ENCODE assay signal across 8 cellular contexts in the genomic region with DNA sequence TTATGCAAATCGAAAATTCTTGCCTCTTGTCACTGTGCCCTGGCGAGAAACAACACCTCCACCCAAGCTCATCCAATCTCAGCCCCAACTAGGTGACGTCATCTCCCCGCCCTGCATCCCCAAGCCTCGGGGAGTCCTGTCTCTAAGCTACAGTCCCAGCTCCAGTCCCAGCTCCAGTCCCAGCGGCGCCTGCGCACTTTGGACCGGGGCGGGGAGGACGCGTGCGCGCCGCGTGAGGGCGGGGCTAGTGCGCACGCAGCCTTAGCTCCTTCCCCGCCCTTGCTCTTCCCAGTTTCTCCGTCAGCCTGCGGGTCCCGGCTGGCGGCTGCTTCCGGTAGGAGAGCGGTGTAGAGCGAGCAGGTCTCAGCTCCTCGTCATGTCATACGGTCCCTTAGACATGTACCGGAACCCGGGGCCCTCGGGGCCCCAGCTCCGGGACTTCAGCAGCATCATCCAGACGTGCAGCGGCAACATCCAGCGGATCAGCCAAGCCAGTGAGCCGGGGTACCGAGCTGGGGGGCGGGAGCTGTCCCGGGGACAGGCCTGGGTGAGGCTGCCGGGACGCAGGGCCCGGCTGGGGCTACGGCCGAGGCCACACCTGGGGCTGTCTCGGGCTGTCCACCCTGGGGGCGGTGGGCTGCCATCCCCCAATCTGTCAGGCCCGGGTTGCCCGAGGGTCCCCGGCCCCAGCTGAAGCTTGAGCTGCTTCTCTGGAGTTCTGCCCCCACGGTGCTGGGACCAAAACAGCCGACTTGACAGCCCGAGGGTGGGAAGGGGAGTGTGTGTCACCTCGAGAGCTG. TPM values are rescaled to one million over a fixed set of nuclear protein-coding genes. Genes with fewer than 3 reads are reported as not detected.
DNase-seq lines count a peak whose midpoint lies in the region; ATAC-seq and TF ChIP-seq lines count a peak whose summit lies in the region.

A gene (plus strand): TSS at position 288 of the 800 bp plus-strand sequence. CDS start 89 bp downstream, at position 377.

- H3K27ac Mint-ChIP-seq in nephron progenitor cell = peak within 1 kb of the TSS; percentile 82
- H3K27ac Mint-ChIP-seq in stimulated activated naive CD8-positive, alpha-beta T cell treated with anti-CD3 and anti-CD28 coated beads, Interleukin-15, amount 100 ng/mL, for 72 hours = peak within 1 kb of the TSS; percentile 97 to 98

- H3K4me1 ChIP-seq in ES-I3 (ENCODE audit: insufficient read depth, low read length) (peaks cover 9% of the 10 kb centered on the region; the same call in 1 of the 2 replicates), HAP-1 (no peaks in the 10 kb centered on the region), MM.1S (ENCODE audit: low read length) (peaks cover 3% of the 10 kb centered on the region)

- no peaks in the 10 kb centered on the region for H3K9me3 Mint-ChIP-seq in nephron progenitor cell
- no peaks in the 10 kb centered on the region for H3K9me3 Mint-ChIP-seq in stimulated activated naive CD8-positive, alpha-beta T cell treated with anti-CD3 and anti-CD28 coated beads, Interleukin-15, amount 100 ng/mL, for 72 hours

- peak within 1 kb of the TSS; percentile 42; the same call in 1 of the 2 replicates for H3K27ac ChIP-seq in MM.1S (ENCODE audit: low read length)

- no peaks in the 10 kb centered on the region for H3K36me3 Mint-ChIP-seq in nephron progenitor cell (ENCODE audit: low read depth)

- no peaks in the 10 kb centered on the region for H3F3A ChIP-seq in MM.1S (ENCODE audit: insufficient read depth, low read length)

- peaks cover 13% of the 10 kb centered on the region for H3K4me1 Mint-ChIP-seq in nephron progenitor cell
- peaks cover 22% of the 10 kb centered on the region for H3K4me1 Mint-ChIP-seq in stimulated activated naive CD8-positive, alpha-beta T cell treated with anti-CD3 and anti-CD28 coated beads, Interleukin-15, amount 100 ng/mL, for 72 hours

- peak within 1 kb of the TSS; percentile 92 for H3K4me3 Mint-ChIP-seq in nephron progenitor cell
- peak within 1 kb of the TSS; percentile 90 to 96 for H3K4me3 Mint-ChIP-seq in stimulated activated naive CD8-positive, alpha-beta T cell treated with anti-CD3 and anti-CD28 coated beads, Interleukin-15, amount 100 ng/mL, for 72 hours

- in situ Hi-C loops in HAP-1 (cut with MboI; ENCODE audit: low sequenced_read_pairs) = no loop called here

- H3K36me3 ChIP-seq in ES-I3 (ENCODE audit: insufficient read depth, low read length) (no peaks in the 10 kb centered on the region), HAP-1 (replicated peaks) (no peaks in the 10 kb centered on the region; the same call in 1 of the 2 replicates), MM.1S (replicated peaks; ENCODE audit: insufficient read depth, low read length) (no peaks in the 10 kb centered on the region)

- peak; percentile 98 for ATAC-seq in stimulated activated naive CD8-positive, alpha-beta T cell treated with anti-CD3 and anti-CD28 coated beads, Interleukin-15, amount 100 ng/mL, for 72 hours

- peak within 1 kb of the TSS; percentile 86 for H3K4me2 ChIP-seq in MM.1S (ENCODE audit: low read depth, low read length)

- H2AFZ ChIP-seq in MM.1S (ENCODE audit: low read length) = peak within 1 kb of the TSS; percentile 80

- H3K27me3 ChIP-seq in HAP-1 (ENCODE audit: low read depth) (no peaks in the 10 kb centered on the region), MM.1S (replicated peaks; ENCODE audit: insufficient read depth, low read length) (no peaks in the 10 kb centered on the region)

- H3K9ac ChIP-seq in ES-I3 (ENCODE audit: low read depth, low read length) (peak within 1 kb of the TSS; percentile 93), MM.1S (ENCODE audit: low read length) (peak within 1 kb of the TSS; percentile 78)

- TF ChIP-seq CTCF in MM.1S (IDR thresholded peaks at IDR 0.05; ENCODE audit: low read length) (no peak), fibroblast of the aortic adventitia (IDR thresholded peaks at IDR 0.05; ENCODE audit: insufficient read depth, low read length) (no peak), nephron progenitor cell (IDR thresholded peaks at IDR 0.05) (no peak)

- H3K9me3 ChIP-seq in ES-I3 (ENCODE audit: control insufficient read depth, insufficient read depth, low read length) (no peaks in the 10 kb centered on the region), HAP-1 (no peaks in the 10 kb centered on the region), MM.1S (replicated peaks; ENCODE audit: insufficient read depth, low read length) (no peaks in the 10 kb centered on the region)

- DNase-seq in HAP-1 (ENCODE audit: low spot score in 2 of 2) (peak; percentile 99), MM.1S (peak; percentile 99), SIG-M5 (lab: John Stamatoyannopoulos, UW) (peak; percentile 68), activated gamma-delta T cell (lab: John Stamatoyannopoulos, UW) (peak; percentile 95), fibroblast of the aortic adventitia (ENCODE audit: low read depth) (peak; percentile 100), nephron progenitor cell (peak; percentile 98)
- peak; percentile 98 to 100 for DNase-seq in stimulated activated naive CD8-positive, alpha-beta T cell treated with anti-CD3 and anti-CD28 coated beads, Interleukin-15, amount 100 ng/mL, for 72 hours

- peak within 1 kb of the TSS; percentile 93 for H3K4me3 ChIP-seq in HAP-1
- H3K4me3 ChIP-seq in MM.1S (ENCODE audit: low read length) = peak within 1 kb of the TSS; percentile 75
- H3K4me3 ChIP-seq in fibroblast of the aortic adventitia (ENCODE audit: low read depth, low read length) = peak within 1 kb of the TSS; percentile 94

- H3K27me3 Mint-ChIP-seq in nephron progenitor cell (ENCODE audit: low read depth, poor library complexity) = peaks cover 4% of the 10 kb centered on the region
- no peaks in the 10 kb centered on the region for H3K27me3 Mint-ChIP-seq in stimulated activated naive CD8-positive, alpha-beta T cell treated with anti-CD3 and anti-CD28 coated beads, Interleukin-15, amount 100 ng/mL, for 72 hours

- H4K20me1 ChIP-seq in MM.1S (ENCODE audit: insufficient read depth, low read length) = no peaks in the 10 kb centered on the region

- H3K9me2 ChIP-seq in MM.1S (replicated peaks; ENCODE audit: insufficient read depth, low read length) = no peaks in the 10 kb centered on the region

- peaks cover 41% of the 10 kb centered on the region for H3K79me2 ChIP-seq in MM.1S (ENCODE audit: low read length)

RNA-seq across cellular contexts. Expression of the gene that starts here (rescaled TPM):
- total RNA-seq in fibroblast of the aortic adventitia (ENCODE audit: low replicate concordance) = 57.6 and 79.6 TPM in 2 replicates

Comparison
In these comparisons a context has a peak if more than half of its experiments do, and no peak if none do; other contexts are left out.
1. Peak in every context shown above with its lines: DNase-seq, ATAC-seq, H3K4me3 ChIP-seq and H3K27ac ChIP-seq.